15 cellular contexts compared by ENCODE assay signal in the genomic region with DNA sequence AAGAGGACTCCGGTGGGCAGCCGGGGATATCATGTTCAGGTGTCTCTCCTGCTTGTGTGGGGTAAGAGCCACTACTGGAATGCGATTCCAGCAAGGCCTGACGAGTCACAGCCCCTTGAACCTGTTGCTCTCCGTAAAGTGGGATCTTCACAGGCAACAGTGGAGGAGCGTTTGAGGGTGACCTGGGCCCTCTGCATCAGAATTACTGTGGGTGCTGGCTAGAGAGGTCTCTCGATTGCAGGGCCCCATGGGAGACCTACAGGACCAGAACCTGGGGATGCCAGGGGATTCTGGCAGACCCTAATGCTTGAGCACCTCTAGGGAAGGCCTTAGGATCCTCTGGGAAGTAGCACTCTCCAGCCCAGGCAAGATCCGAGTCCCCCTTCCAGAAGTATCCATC.
"Had no signal": no experiment of that assay in that cellular context is flagged by ENCODE, and none has a peak within 500 bp of the region (broad histone marks: within the 10 kb centered on the region; RNA-seq: fewer than 3 reads in every experiment).

No MANE protein-coding gene starts in this region.

- DNase-seq: effector memory CD8-positive, alpha-beta T cell; foreskin keratinocyte; immature natural killer cell; left colon; mucosa of descending colon; natural killer cell; ovary; sigmoid colon; tibial artery; upper lobe of right lung had no signal

- ATAC-seq: effector memory CD8-positive, alpha-beta T cell; foreskin keratinocyte; left colon; mucosa of descending colon; natural killer cell; upper lobe of right lung had no signal

- H3K9me3 Mint-ChIP-seq: effector memory CD8-positive, alpha-beta T cell; immature natural killer cell; natural killer cell; neural crest cell; stimulated activated naive CD8-positive, alpha-beta T cell treated with anti-CD3 and anti-CD28 coated beads, Interleukin-15, Interleukin-2, amounts not matched to agents 100 ng/mL and 50 ng/mL, for 24 hours had no signal

- H3K36me3 Mint-ChIP-seq: natural killer cell had no signal

- H3K27me3 Mint-ChIP-seq: effector memory CD8-positive, alpha-beta T cell; stimulated activated naive CD8-positive, alpha-beta T cell treated with anti-CD3 and anti-CD28 coated beads, Interleukin-15, Interleukin-2, amounts not matched to agents 100 ng/mL and 50 ng/mL, for 24 hours had no signal

- H3K4me1 ChIP-seq: foreskin keratinocyte had no signal

- H3K36me3 ChIP-seq: ovary, right atrium auricular region, upper lobe of right lung had no signal

- H3K4me3 ChIP-seq: mucosa of descending colon, ovary, right atrium auricular region, sigmoid colon, skin epidermis, tibial artery, upper lobe of right lung, vagina had no signal

- H3K4me3 Mint-ChIP-seq: effector memory CD8-positive, alpha-beta T cell; immature natural killer cell; natural killer cell; neural crest cell; stimulated activated naive CD8-positive, alpha-beta T cell treated with anti-CD3 and anti-CD28 coated beads, Interleukin-15, Interleukin-2, amounts not matched to agents 100 ng/mL and 50 ng/mL, for 24 hours had no signal

- H3K9me3 ChIP-seq: mucosa of descending colon, ovary, right atrium auricular region, sigmoid colon, tibial artery, upper lobe of right lung, vagina had no signal

- H3K27ac ChIP-seq: foreskin keratinocyte, ovary, right atrium auricular region, sigmoid colon, skin epidermis, tibial artery, upper lobe of right lung, vagina had no signal

- H3K27ac Mint-ChIP-seq: effector memory CD8-positive, alpha-beta T cell; immature natural killer cell; natural killer cell; stimulated activated naive CD8-positive, alpha-beta T cell treated with anti-CD3 and anti-CD28 coated beads, Interleukin-15, Interleukin-2, amounts not matched to agents 100 ng/mL and 50 ng/mL, for 24 hours had no signal

- H3K27me3 ChIP-seq: foreskin keratinocyte, ovary, right atrium auricular region, sigmoid colon, tibial artery, upper lobe of right lung, vagina had no signal
